9 cellular contexts compared by ENCODE assay signal in the genomic region with DNA sequence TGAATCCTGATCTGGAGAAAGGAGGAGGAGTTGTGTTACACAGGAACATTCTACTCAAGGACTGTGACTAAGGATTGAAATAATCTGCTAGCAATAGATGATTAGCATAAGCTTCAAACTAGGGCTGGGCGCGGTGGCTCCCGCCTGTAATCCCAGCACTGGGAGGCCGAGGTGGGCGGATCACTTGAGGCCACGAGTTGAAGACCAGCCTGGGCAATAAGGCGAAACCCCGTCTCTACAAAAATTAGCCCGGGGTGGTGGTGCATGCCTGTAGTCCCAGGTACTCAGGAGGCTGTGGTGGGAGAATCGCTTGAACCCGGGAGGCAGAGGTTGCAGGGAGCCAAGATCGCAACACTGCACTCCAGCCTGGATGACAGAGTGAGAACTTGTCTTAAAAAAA. TPM values are rescaled to one million over a fixed set of nuclear protein-coding genes. Genes with fewer than 3 reads are reported as not detected.
DNase-seq lines count a peak whose midpoint lies in the region; ATAC-seq, FAIRE-seq and TF ChIP-seq lines count a peak whose summit lies in the region.
"Had no signal": no experiment of that assay in that cellular context is flagged by ENCODE, and none has a peak within 500 bp of the region (broad histone marks: within the 10 kb centered on the region; RNA-seq: fewer than 3 reads in every experiment).

No MANE protein-coding gene starts in this region.

- peaks cover 44% of the 10 kb centered on the region for H3K36me3 ChIP-seq in WERI-Rb-1

- H3K4me3 ChIP-seq in WERI-Rb-1 (ENCODE audit: low read depth, low read length) (peak overlapping the region; percentile 91), foreskin fibroblast (ENCODE audit: low read depth in 1 of 2, low read length in 2 of 2) (peak overlapping the region; percentile 28 to 99)

- peaks cover 32% of the 10 kb centered on the region for H3K4me1 Mint-ChIP-seq in activated CD4-positive, alpha-beta T cell treated with anti-CD3 and anti-CD28 coated beads, Interleukin-2, amount 10 ng/mL, durations not matched to agents 24 days and 14 days
- peaks cover 33% of the 10 kb centered on the region for H3K4me1 Mint-ChIP-seq in stimulated activated effector memory CD8-positive, alpha-beta T cell treated with anti-CD3 and anti-CD28 coated beads, Interleukin-12 subunit alpha, Interleukin-12 subunit beta, amount 100 ng/mL, for 72 hours

- H3K27ac ChIP-seq in WERI-Rb-1, result 0 out of 2 replicates have a peak overlapping the region, but pooled peaks have one; percentile 1

- no peaks in the 10 kb centered on the region for H3K27me3 Mint-ChIP-seq in activated CD4-positive, alpha-beta T cell treated with anti-CD3 and anti-CD28 coated beads, Interleukin-2, amount 10 ng/mL, durations not matched to agents 24 days and 14 days

- no peak for DNase-seq in activated CD4-positive, alpha-beta T cell treated with anti-CD3 and anti-CD28 coated beads, Interleukin-2, amount 10 ng/mL, durations not matched to agents 24 days and 14 days
- DNase-seq in activated CD4-positive, alpha-beta T cell treated with anti-CD3 and anti-CD28 coated beads for 48 hours, result no peak
- peak; percentile 87 for DNase-seq in WERI-Rb-1
- DNase-seq in foreskin fibroblast, result no peak
- DNase-seq in stimulated activated effector memory CD8-positive, alpha-beta T cell treated with anti-CD3 and anti-CD28 coated beads, Interleukin-12 subunit alpha, Interleukin-12 subunit beta, amount 100 ng/mL, for 72 hours (ENCODE audit: low spot score in 2 of 2), result peak in 1 of 2 donors; percentile 42
- no peak for DNase-seq in HTR-8/SVneo (ENCODE audit: insufficient read length, low spot score)
- no peak for DNase-seq in posterior vena cava (ENCODE audit: low spot score)
- no peak for DNase-seq in KG1 (lab: John Stamatoyannopoulos, UW)

- H3K27ac Mint-ChIP-seq in activated CD4-positive, alpha-beta T cell treated with anti-CD3 and anti-CD28 coated beads, Interleukin-2, amount 10 ng/mL, durations not matched to agents 24 days and 14 days, result peak overlapping the region; percentile 39
- no peak overlapping the region for H3K27ac Mint-ChIP-seq in stimulated activated effector memory CD8-positive, alpha-beta T cell treated with anti-CD3 and anti-CD28 coated beads, Interleukin-12 subunit alpha, Interleukin-12 subunit beta, amount 100 ng/mL, for 72 hours

- no peak for ATAC-seq in stimulated activated effector memory CD8-positive, alpha-beta T cell treated with anti-CD3 and anti-CD28 coated beads, Interleukin-12 subunit alpha, Interleukin-12 subunit beta, amount 100 ng/mL, for 72 hours
- ATAC-seq: activated CD4-positive, CD25-positive, alpha-beta regulatory T cell treated with anti-CD3 and anti-CD28 coated beads, Interleukin-2, amount 50 U/mL, for 24 hours had no signal

- intact Hi-C loops in activated CD4-positive, alpha-beta T cell treated with anti-CD3 and anti-CD28 coated beads, Interleukin-2, amount 10 ng/mL, durations not matched to agents 24 days and 14 days (cut with micrococcal nuclease), result no loop called here
- intact Hi-C loops in posterior vena cava (cut with DNase I), result no loop called here

- H3K36me3 Mint-ChIP-seq in activated CD4-positive, alpha-beta T cell treated with anti-CD3 and anti-CD28 coated beads, Interleukin-2, amount 10 ng/mL, durations not matched to agents 24 days and 14 days (ENCODE audit: low read depth), result peaks cover 25% of the 10 kb centered on the region
- H3K36me3 Mint-ChIP-seq in stimulated activated effector memory CD8-positive, alpha-beta T cell treated with anti-CD3 and anti-CD28 coated beads, Interleukin-12 subunit alpha, Interleukin-12 subunit beta, amount 100 ng/mL, for 72 hours, result peaks cover 43% of the 10 kb centered on the region

- no peaks in the 10 kb centered on the region for H3K9me3 Mint-ChIP-seq in activated CD4-positive, alpha-beta T cell treated with anti-CD3 and anti-CD28 coated beads, Interleukin-2, amount 10 ng/mL, durations not matched to agents 24 days and 14 days
- H3K9me3 Mint-ChIP-seq in stimulated activated effector memory CD8-positive, alpha-beta T cell treated with anti-CD3 and anti-CD28 coated beads, Interleukin-12 subunit alpha, Interleukin-12 subunit beta, amount 100 ng/mL, for 72 hours, result no peaks in the 10 kb centered on the region

- H3K27me3 ChIP-seq in WERI-Rb-1 (ENCODE audit: insufficient read depth, low read depth, severe bottlenecking), result no peaks in the 10 kb centered on the region

- FAIRE-seq in HTR-8/SVneo (lab: Jason Lieb, UNC), result no peak

- H3K4me3 Mint-ChIP-seq in activated CD4-positive, alpha-beta T cell treated with anti-CD3 and anti-CD28 coated beads, Interleukin-2, amount 10 ng/mL, durations not matched to agents 24 days and 14 days, result peak overlapping the region; percentile 75
- H3K4me3 Mint-ChIP-seq in stimulated activated effector memory CD8-positive, alpha-beta T cell treated with anti-CD3 and anti-CD28 coated beads, Interleukin-12 subunit alpha, Interleukin-12 subunit beta, amount 100 ng/mL, for 72 hours, result peak overlapping the region; percentile 96

- no peaks in the 10 kb centered on the region for H3K9me3 ChIP-seq in WERI-Rb-1 (ENCODE audit: severe bottlenecking)

- TF ChIP-seq CTCF in WERI-Rb-1 (IDR thresholded peaks at IDR 0.05; ENCODE audit: low read depth, low read length), result no peak
- TF ChIP-seq CTCF in foreskin fibroblast (IDR thresholded peaks at IDR 0.05; ENCODE audit: low read depth, low read length), result no peak

RNA-seq across cellular contexts. Expression of gene TRMT61B, which starts 1.5 kb away (rescaled TPM):
- total RNA-seq in activated CD4-positive, alpha-beta T cell treated with anti-CD3 and anti-CD28 coated beads, Interleukin-2, amount 10 ng/mL, durations not matched to agents 24 days and 14 days, result 18.9 and 20.1 TPM in 2 replicates
- total RNA-seq in posterior vena cava, result 10 to 100 TPM; 16.0 to 17.1 TPM

RNA-seq across cellular contexts. Expression of gene WDR43, which starts 25.9 kb away (rescaled TPM):
- 181 and 190 TPM in 2 replicates for total RNA-seq in activated CD4-positive, alpha-beta T cell treated with anti-CD3 and anti-CD28 coated beads, Interleukin-2, amount 10 ng/mL, durations not matched to agents 24 days and 14 days
- 10 to 100 TPM; 35.1 to 57.8 TPM for total RNA-seq in posterior vena cava

RNA-seq across cellular contexts. Expression of gene SPDYA, which starts 58.0 kb away (rescaled TPM):
- 1.9 TPM in 2 replicates for total RNA-seq in activated CD4-positive, alpha-beta T cell treated with anti-CD3 and anti-CD28 coated beads, Interleukin-2, amount 10 ng/mL, durations not matched to agents 24 days and 14 days
- total RNA-seq in posterior vena cava, result 1 to 10 TPM in 1 of 2 donors, under 1 TPM in 1; 0.86 to 1.7 TPM
